Comparison of ENCODE assay signal across 8 cellular contexts in the genomic region with DNA sequence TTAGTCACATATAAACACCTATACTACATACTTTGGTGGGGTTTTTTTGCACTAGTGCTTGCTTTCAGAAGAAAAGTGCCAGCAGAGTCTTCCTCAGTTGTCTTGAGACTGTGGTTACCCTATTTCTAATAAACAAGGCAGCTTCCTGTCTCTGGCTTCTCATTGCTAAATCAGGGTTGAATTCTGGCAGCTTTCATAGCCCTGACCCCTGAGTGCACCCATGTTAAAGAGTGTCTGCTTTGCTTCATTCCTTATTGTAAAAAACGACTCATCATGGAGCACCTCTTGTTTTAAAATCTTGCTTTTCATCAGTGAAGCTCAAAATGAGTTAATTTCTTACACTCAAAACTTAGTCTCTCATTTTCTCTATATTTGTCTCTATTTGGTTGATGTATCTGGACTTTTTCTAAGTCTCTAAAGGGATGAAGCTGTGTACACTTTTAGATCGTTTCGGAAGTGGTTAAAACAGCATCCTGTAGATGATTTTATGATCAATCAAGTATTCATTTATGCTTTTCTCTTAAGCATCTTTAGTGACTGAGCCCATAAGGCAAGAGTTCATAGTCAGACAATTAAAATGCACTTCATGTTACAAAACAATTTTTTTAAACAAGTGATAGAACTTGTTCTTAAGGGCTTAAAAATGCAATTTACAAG.
DNase-seq lines count a peak whose midpoint lies in the region; ATAC-seq and TF ChIP-seq lines count a peak whose summit lies in the region.

No MANE protein-coding gene starts in this region.

- no peaks in the 10 kb centered on the region for H3K4me1 ChIP-seq in Caco-2

- peak; percentile 39 for DNase-seq in GM04503 (ENCODE audit: low read depth)
- DNase-seq in coronary artery (ENCODE audit: low spot score): no peak
- DNase-seq in sciatic nerve (ENCODE audit: low spot score): no peak
- DNase-seq in osteocyte (ENCODE audit: extremely low spot score, unreplicated experiment): no peak
- DNase-seq in NCI-H2081 treated with DMSO at 0.1 percent for 48 hours (lab: John Stamatoyannopoulos, UW): no peak
- no peak for DNase-seq in Caco-2

- CTCF ChIA-PET in Caco-2 (lab: Charles Lee): no interaction called here

- H3K27ac Mint-ChIP-seq in osteocyte (ENCODE audit: unreplicated experiment) (no peak overlapping the region), Caco-2 (ENCODE audit: unreplicated experiment) (no peak overlapping the region)

- H3K4me3 Mint-ChIP-seq in osteocyte (ENCODE audit: unreplicated experiment) (no peak overlapping the region), Caco-2 (ENCODE audit: unreplicated experiment) (no peak overlapping the region)

- peak overlapping the region; percentile 62 for H3K4me3 ChIP-seq in coronary artery
- H3K4me3 ChIP-seq in Caco-2 (ENCODE audit: low read depth, low read length): no peak overlapping the region

- peak overlapping the region; percentile 73 to 81 for H3K27ac ChIP-seq in coronary artery

- no peaks in the 10 kb centered on the region for H3K27me3 ChIP-seq in Caco-2 (replicated peaks; ENCODE audit: control insufficient read depth, insufficient read depth, low read length)

- TF ChIP-seq CTCF in coronary artery (IDR thresholded peaks at IDR 0.05) (no peak), osteocyte (IDR thresholded peaks at IDR 0.05) (no peak), Caco-2 (IDR thresholded peaks at IDR 0.05; ENCODE audit: insufficient read depth in 1 of 2, low read depth in 1 of 2, low read length in 1 of 2, severe bottlenecking in 1 of 2, unreplicated experiment in 1 of 2) (no peak)

- H3K36me3 ChIP-seq in Caco-2 (ENCODE audit: control insufficient read depth, insufficient read depth, low read length): no peaks in the 10 kb centered on the region

- no peaks in the 10 kb centered on the region for H3K27me3 Mint-ChIP-seq in osteocyte (ENCODE audit: unreplicated experiment)
- H3K27me3 Mint-ChIP-seq in Caco-2 (ENCODE audit: insufficient read depth, unreplicated experiment): no peaks in the 10 kb centered on the region

- H3K4me1 Mint-ChIP-seq in osteocyte (ENCODE audit: unreplicated experiment): peaks cover 39% of the 10 kb centered on the region
- peaks cover 16% of the 10 kb centered on the region for H3K4me1 Mint-ChIP-seq in Caco-2 (ENCODE audit: low read depth, unreplicated experiment)

- H3K9me3 Mint-ChIP-seq in osteocyte (ENCODE audit: unreplicated experiment) (peaks cover 9% of the 10 kb centered on the region), Caco-2 (ENCODE audit: unreplicated experiment) (peaks cover 7% of the 10 kb centered on the region)

- POLR2A ChIA-PET in Caco-2 (lab: Charles Lee): no interaction called here

- no TSS peak for BruUV-seq in Caco-2 (replicated peaks; lab: Mats Ljungman, UMichigan)

- intact Hi-C loops in sciatic nerve (cut with DNase I): no loop called here
- intact Hi-C loops in Caco-2 (cut with micrococcal nuclease; ENCODE audit: unreplicated experiment): no loop called here

- no peaks in the 10 kb centered on the region for H3K9me3 ChIP-seq in Caco-2

- ATAC-seq in GM21367 (IDR thresholded peaks at IDR 0.05; ENCODE audit: unreplicated experiment): peak; percentile 80
- peak; percentile 48 for ATAC-seq in HG03575 (IDR thresholded peaks at IDR 0.05; ENCODE audit: extremely low read depth, insufficient number of reproducible peaks, low FRiP score, unreplicated experiment)
- peak; percentile 79 for ATAC-seq in sciatic nerve

- peaks cover 14% of the 10 kb centered on the region for H3K36me3 Mint-ChIP-seq in osteocyte (ENCODE audit: unreplicated experiment)
- no peaks in the 10 kb centered on the region for H3K36me3 Mint-ChIP-seq in Caco-2 (ENCODE audit: insufficient read depth, unreplicated experiment)
